18 cellular contexts compared by ENCODE assay signal in the genomic region with DNA sequence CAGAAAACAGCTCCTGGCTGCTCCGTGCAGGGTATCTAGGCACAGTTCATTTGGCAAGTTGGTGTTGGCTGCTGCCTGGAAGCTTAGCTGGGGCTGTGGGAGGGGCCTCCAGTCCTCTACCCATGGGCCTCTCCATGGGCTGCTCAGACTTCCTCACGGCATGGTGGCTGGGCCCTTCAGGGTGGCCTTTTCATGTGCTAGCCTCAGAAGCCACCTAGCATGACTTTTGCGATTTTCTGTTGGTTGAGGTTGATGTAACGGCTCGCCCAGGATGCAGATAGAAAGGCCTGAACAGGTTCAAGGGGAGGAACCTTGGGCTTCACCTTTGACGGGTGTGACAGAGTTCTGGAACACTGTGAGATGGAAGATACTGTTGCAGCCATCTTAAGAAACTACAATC. TPM values are rescaled to one million over a fixed set of nuclear protein-coding genes. Genes with fewer than 3 reads are reported as not detected.
"Had no signal": no experiment of that assay in that cellular context is flagged by ENCODE, and none has a peak within 500 bp of the region (broad histone marks: within the 10 kb centered on the region; RNA-seq: fewer than 3 reads in every experiment).

No MANE protein-coding gene starts in this region.

- H3K27ac ChIP-seq: heart left ventricle, right atrium auricular region, sigmoid colon, skin epidermis, upper lobe of left lung, uterus had no signal

- H3K4me1 ChIP-seq: heart left ventricle, right atrium auricular region, sigmoid colon, upper lobe of left lung, uterus had no signal

- H3K27me3 ChIP-seq: heart left ventricle, right atrium auricular region, sigmoid colon, upper lobe of left lung, uterus had no signal

- H3K4me3 ChIP-seq: heart left ventricle, right atrium auricular region, sigmoid colon, skin epidermis, upper lobe of left lung, uterus had no signal

- ATAC-seq: esophagus mucosa; heart left ventricle; naive thymus-derived CD4-positive, alpha-beta T cell had no signal

- H3K36me3 Mint-ChIP-seq: naive thymus-derived CD4-positive, alpha-beta T cell had no signal

- H3K9me3 Mint-ChIP-seq: nephron progenitor cell had no signal

- H3K36me3 ChIP-seq: right atrium auricular region, sigmoid colon, uterus had no signal

- H3K9me3 ChIP-seq: heart left ventricle, right atrium auricular region, sigmoid colon, upper lobe of left lung, uterus had no signal

- H3K27ac Mint-ChIP-seq: naive thymus-derived CD4-positive, alpha-beta T cell; nephron progenitor cell had no signal

- DNase-seq: cortex of kidney; effector memory CD4-positive, alpha-beta T cell; heart left ventricle; hippocampal formation; mammary epithelial cell; naive thymus-derived CD4-positive, alpha-beta T cell; nephron progenitor cell; sigmoid colon; stimulated activated CD4-positive, alpha-beta T cell treated with anti-CD3 and anti-CD28 coated beads, Interleukin-12 subunit alpha, Interleukin-12 subunit beta, amount 100 ng/mL, for 4 hours; stimulated activated naive CD4-positive, alpha-beta T cell treated with Interleukin-2 at 50 U/mL for 16 hours; upper lobe of left lung; uterus had no signal

- H3K4me3 Mint-ChIP-seq: naive thymus-derived CD4-positive, alpha-beta T cell; nephron progenitor cell had no signal

RNA-seq across cellular contexts. Expression of a gene that starts 25.8 kb away (rescaled TPM):
- total RNA-seq: frontal cortex, glomerular endothelial cell, heart left ventricle, kidney epithelial cell, mammary epithelial cell, right atrium auricular region, sigmoid colon, uterus had no signal
- polyA plus RNA-seq: heart left ventricle, mammary epithelial cell had no signal
